Comparison of ENCODE assay signal across 8 cellular contexts in the genomic region with DNA sequence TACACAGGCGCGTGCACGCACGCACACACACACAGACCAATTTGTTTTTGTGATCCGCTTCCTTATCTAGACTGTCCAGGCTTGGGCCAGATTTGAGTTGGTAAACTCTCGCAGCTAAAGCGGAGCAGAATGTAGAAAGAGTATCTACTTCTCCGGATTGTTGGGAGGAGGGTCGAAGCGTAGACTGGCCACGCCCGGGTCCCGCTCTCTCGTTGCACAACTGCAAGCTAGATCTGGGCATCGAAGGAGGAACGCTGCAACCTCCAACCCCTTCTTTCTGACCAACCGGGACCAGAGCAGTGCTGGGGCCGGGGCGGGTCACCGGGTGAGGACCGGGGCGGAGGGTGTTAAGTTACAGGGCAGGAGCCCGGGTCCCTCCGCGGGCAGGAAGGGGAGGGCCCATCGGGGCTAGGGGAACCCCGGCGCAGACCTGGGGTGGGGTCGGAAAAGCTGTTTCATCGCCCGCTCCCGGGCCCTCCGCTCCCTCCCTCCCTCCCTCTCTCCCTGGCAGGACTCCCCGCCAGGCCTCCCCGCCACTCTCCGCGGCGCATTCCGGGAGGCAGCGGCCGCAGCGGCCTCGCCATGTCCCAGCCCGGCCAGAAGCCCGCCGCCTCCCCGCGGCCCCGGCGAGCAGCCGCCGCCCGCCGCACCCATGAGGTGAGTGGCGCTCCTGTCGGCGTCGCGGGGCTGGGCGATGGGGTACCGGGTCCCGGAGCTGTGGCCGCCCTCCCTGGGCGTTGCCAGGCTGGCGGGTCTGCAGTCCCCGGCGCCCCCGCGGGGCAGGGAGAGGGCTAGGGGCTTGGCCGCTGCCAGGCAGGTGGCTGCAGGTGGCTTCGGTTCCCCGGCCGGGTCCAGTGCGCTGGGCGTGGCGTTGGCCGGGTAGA. TPM values are rescaled to one million over a fixed set of nuclear protein-coding genes. Genes with fewer than 3 reads are reported as not detected.
DNase-seq lines count a peak whose midpoint lies in the region; ATAC-seq and TF ChIP-seq lines count a peak whose summit lies in the region.

A gene with protein sequence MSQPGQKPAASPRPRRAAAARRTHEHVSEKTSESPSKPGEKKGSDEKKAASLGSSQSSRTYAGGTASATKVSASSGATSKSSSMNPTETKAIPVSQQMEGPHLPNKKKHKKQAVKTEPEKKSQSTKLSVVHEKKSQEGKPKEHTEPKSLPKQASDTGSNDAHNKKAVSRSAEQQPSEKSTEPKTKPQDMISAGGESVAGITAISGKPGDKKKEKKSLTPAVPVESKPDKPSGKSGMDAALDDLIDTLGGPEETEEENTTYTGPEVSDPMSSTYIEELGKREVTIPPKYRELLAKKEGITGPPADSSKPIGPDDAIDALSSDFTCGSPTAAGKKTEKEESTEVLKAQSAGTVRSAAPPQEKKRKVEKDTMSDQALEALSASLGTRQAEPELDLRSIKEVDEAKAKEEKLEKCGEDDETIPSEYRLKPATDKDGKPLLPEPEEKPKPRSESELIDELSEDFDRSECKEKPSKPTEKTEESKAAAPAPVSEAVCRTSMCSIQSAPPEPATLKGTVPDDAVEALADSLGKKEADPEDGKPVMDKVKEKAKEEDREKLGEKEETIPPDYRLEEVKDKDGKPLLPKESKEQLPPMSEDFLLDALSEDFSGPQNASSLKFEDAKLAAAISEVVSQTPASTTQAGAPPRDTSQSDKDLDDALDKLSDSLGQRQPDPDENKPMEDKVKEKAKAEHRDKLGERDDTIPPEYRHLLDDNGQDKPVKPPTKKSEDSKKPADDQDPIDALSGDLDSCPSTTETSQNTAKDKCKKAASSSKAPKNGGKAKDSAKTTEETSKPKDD (plus strand): TSS at position 536 of the 884 bp plus-strand sequence. CDS start 47 bp downstream, at position 583.

- POLR2A ChIA-PET in activated CD4-positive, alpha-beta memory T cell treated with anti-CD3 and anti-CD28 coated beads, Interleukin-2, amount 10 ng/mL, durations not matched to agents 7 days and 5 days (lab: Charles Lee), result interaction anchor here (0.7 to 4.8 kb wide), 42 partner anchors 8 to 1040 kb away, joined by 3 to 62 read pairs (median 6); partner anchors contain the start of genes ELL2, ERAP1, ERAP2 and LNPEP

- H3K4me1 Mint-ChIP-seq in activated CD4-positive, alpha-beta memory T cell treated with anti-CD3 and anti-CD28 coated beads, Interleukin-2, amount 10 ng/mL, durations not matched to agents 7 days and 5 days, result peaks cover 52% of the 10 kb centered on the region

- H3K27ac Mint-ChIP-seq in activated CD4-positive, alpha-beta memory T cell treated with anti-CD3 and anti-CD28 coated beads, Interleukin-2, amount 10 ng/mL, durations not matched to agents 7 days and 5 days, result peak within 1 kb of the TSS; percentile 99

- H3K36me3 Mint-ChIP-seq in activated CD4-positive, alpha-beta memory T cell treated with anti-CD3 and anti-CD28 coated beads, Interleukin-2, amount 10 ng/mL, durations not matched to agents 7 days and 5 days (ENCODE audit: low read depth), result peaks cover 17% of the 10 kb centered on the region

- peaks cover 23% of the 10 kb centered on the region for H3K27me3 Mint-ChIP-seq in activated CD4-positive, alpha-beta memory T cell treated with anti-CD3 and anti-CD28 coated beads, Interleukin-2, amount 10 ng/mL, durations not matched to agents 7 days and 5 days

- CTCF ChIA-PET in activated CD4-positive, alpha-beta memory T cell treated with anti-CD3 and anti-CD28 coated beads, Interleukin-2, amount 10 ng/mL, durations not matched to agents 7 days and 5 days (lab: Charles Lee), result interaction anchor here (0.6 to 3.8 kb wide), 12 partner anchors 9 to 1015 kb away, joined by 3 to 20 read pairs (median 4); partner anchors contain the start of gene RFESD

- H3K9me3 Mint-ChIP-seq in activated CD4-positive, alpha-beta memory T cell treated with anti-CD3 and anti-CD28 coated beads, Interleukin-2, amount 10 ng/mL, durations not matched to agents 7 days and 5 days, result no peaks in the 10 kb centered on the region

- DNase-seq in 8988T, result peak; percentile 71
- DNase-seq in NCI-H510A (lab: John Stamatoyannopoulos, UW), result peak; percentile 77
- peak; percentile 89 for DNase-seq in activated CD4-positive, alpha-beta memory T cell treated with anti-CD3 and anti-CD28 coated beads, Interleukin-2, amount 10 ng/mL, durations not matched to agents 7 days and 5 days
- DNase-seq in ecto neural progenitor cell (ENCODE audit: low spot score), result peak; percentile 93
- peak; percentile 73 to 90 for DNase-seq in lung microvascular endothelial cell (ENCODE audit: low read depth in 2 of 2)
- peak; percentile 73 for DNase-seq in stimulated activated CD8-positive, alpha-beta memory T cell treated with anti-CD3 and anti-CD28 coated beads, Interleukin-12 subunit alpha, Interleukin-12 subunit beta, amount 100 ng/mL, for 1 hour (ENCODE audit: low read depth)

- ATAC-seq in GM18505 (IDR thresholded peaks at IDR 0.05; ENCODE audit: unreplicated experiment) (peak; percentile 54), HG02970 (IDR thresholded peaks at IDR 0.05; ENCODE audit: low FRiP score, unreplicated experiment) (peak; percentile 64)

- H3K4me3 Mint-ChIP-seq in activated CD4-positive, alpha-beta memory T cell treated with anti-CD3 and anti-CD28 coated beads, Interleukin-2, amount 10 ng/mL, durations not matched to agents 7 days and 5 days, result peak within 1 kb of the TSS; percentile 99

- peak; percentile 73 for TF ChIP-seq POLR2A in GM18505 (IDR thresholded peaks at IDR 0.05; ENCODE audit: borderline replicate concordance, extremely low read depth, insufficient read depth, insufficient read length)

RNA-seq across cellular contexts. Expression of the gene that starts here (rescaled TPM):
- total RNA-seq in activated CD4-positive, alpha-beta memory T cell treated with anti-CD3 and anti-CD28 coated beads, Interleukin-2, amount 10 ng/mL, durations not matched to agents 7 days and 5 days, result 100 to 1,000 TPM; 170 to 179 TPM
- 72.2 and 78.7 TPM in 2 replicates for total RNA-seq in lung microvascular endothelial cell

Comparison
In these comparisons a context has a peak if more than half of its experiments do, and no peak if none do; other contexts are left out.
1. Peak in every context shown above with its lines: DNase-seq and ATAC-seq.